8 cellular contexts compared by ENCODE assay signal in genomic region chr9:89519393-89519805, GRCh38.
DNase-seq lines count a peak whose midpoint lies in the region; ATAC-seq and TF ChIP-seq lines count a peak whose summit lies in the region.

No MANE protein-coding gene starts in this region.

- H3K36me3 ChIP-seq in GM06990 (ENCODE audit: control insufficient read depth, insufficient read depth, low read length) (no peaks in the 10 kb centered on the region), neutrophil (no peaks in the 10 kb centered on the region)

- ATAC-seq in HG02938 (IDR thresholded peaks at IDR 0.05; ENCODE audit: unreplicated experiment) (no peak), GM18861 (IDR thresholded peaks at IDR 0.05; ENCODE audit: unreplicated experiment) (no peak)

- H3K4me3 ChIP-seq in GM06990 (replicated peaks; ENCODE audit: low read depth, low read length) (no peak overlapping the region), choroid plexus epithelial cell (ENCODE audit: low read depth, low read length) (no peak overlapping the region), neutrophil (ENCODE audit: low read depth in 1 of 2, low read length in 1 of 2) (no peak overlapping the region)

- peak overlapping the region; percentile 76 for H3K27ac ChIP-seq in neutrophil

- TF ChIP-seq CTCF in GM06990 (IDR thresholded peaks at IDR 0.05; ENCODE audit: insufficient read depth, low read length, poor library complexity, severe bottlenecking): peak; percentile 0
- no peak for TF ChIP-seq CTCF in choroid plexus epithelial cell (conservative IDR thresholded peaks at IDR 0.05; ENCODE audit: low read depth, low read length)
- no peak for TF ChIP-seq CTCF in neutrophil (IDR thresholded peaks at IDR 0.05)

- no peaks in the 10 kb centered on the region for H3K9me3 ChIP-seq in neutrophil

- no peaks in the 10 kb centered on the region for H3K27me3 ChIP-seq in GM06990 (replicated peaks; ENCODE audit: control insufficient read depth, insufficient read depth, low read length)
- no peaks in the 10 kb centered on the region for H3K27me3 ChIP-seq in neutrophil

- peaks cover 55 to 64% of the 10 kb centered on the region in 2 experiments for H3K4me1 ChIP-seq in neutrophil (ENCODE audit: control insufficient read depth in 1 of 2, insufficient read depth in 1 of 2, low read depth in 1 of 2, low read length in 1 of 2)

- DNase-seq in GM06990 (ENCODE audit: extremely low read depth, insufficient read length): no peak
- peak; percentile 37 for DNase-seq in NCI-H2029 treated with DMSO at 0.1 percent for 48 hours (lab: John Stamatoyannopoulos, UW)
- DNase-seq in choroid plexus epithelial cell (ENCODE audit: low read depth): peak; percentile 63
- DNase-seq in NCI-H2171 treated with DMSO at 0.1 percent for 48 hours (lab: John Stamatoyannopoulos, UW): no peak
- DNase-seq in central memory CD4-positive, alpha-beta T cell: no peak

Comparison
In these comparisons a context has a peak if more than half of its experiments do, and no peak if none do; other contexts are left out.
1. DNase-seq: peak in NCI-H2029 treated with DMSO at 0.1 percent for 48 hours (single experiment) and choroid plexus epithelial cell (single experiment); none in GM06990 (single experiment), NCI-H2171 treated with DMSO at 0.1 percent for 48 hours (single experiment) and central memory CD4-positive, alpha-beta T cell (single experiment).